In genomic region chr2:157936464-157936863, GRCh38 we compare ENCODE assay signal across 26 cellular contexts.
"Had no signal": no experiment of that assay in that cellular context is flagged by ENCODE, and none has a peak within 500 bp of the region (broad histone marks: within the 10 kb centered on the region; RNA-seq: fewer than 3 reads in every experiment).

No MANE protein-coding gene starts in this region.

- H3K9me3 ChIP-seq: esophagus muscularis mucosa, gastrocnemius medialis, lower lobe of right lung, thoracic aorta, upper lobe of left lung had no signal

- H3K27ac Mint-ChIP-seq: activated CD4-positive, alpha-beta T cell treated with anti-CD3 and anti-CD28 coated beads, Interleukin-2, amount 10 ng/mL, durations not matched to agents 7 days and 5 days; activated CD8-positive, alpha-beta T cell treated with anti-CD3 and anti-CD28 coated beads, Interleukin-2, amount 10 ng/mL, durations not matched to agents 7 days and 5 days; activated naive CD8-positive, alpha-beta T cell treated with anti-CD3 and anti-CD28 coated beads, Interleukin-2, amount 50 U/mL, for 24 hours; activated T-helper 1 cell treated with anti-CD3 and anti-CD28 coated beads, Interleukin-12 subunit alpha, Interleukin-12 subunit beta, Interleukin-2, Interleukin-4 antibody, amounts not matched to agents 30 ng/mL and 10 ng/mL and 1 ng/mL, durations not matched to agents 14 hours and 24 hours and 36 hours; brain had no signal

- DNase-seq: activated CD4-positive, CD25-positive, alpha-beta regulatory T cell treated with anti-CD3 and anti-CD28 coated beads, Interleukin-2, amount 50 U/mL, for 72 hours; activated CD8-positive, alpha-beta T cell treated with anti-CD3 and anti-CD28 coated beads, Interleukin-2, amount 10 ng/mL, durations not matched to agents 7 days and 5 days; activated gamma-delta T cell; activated naive CD4-positive, alpha-beta T cell treated with anti-CD3 and anti-CD28 coated beads, Interleukin-2, amount 50 U/mL, for 16 hours; activated naive CD8-positive, alpha-beta T cell treated with anti-CD3 and anti-CD28 coated beads, Interleukin-2, amount 50 U/mL, for 24 hours; central memory CD4-positive, alpha-beta T cell; effector memory CD4-positive, alpha-beta T cell; gastrocnemius medialis; islet precursor cell; lower lobe of right lung; occipital lobe; posterior cingulate gyrus; stimulated activated CD4-positive, alpha-beta T cell treated with anti-CD3 and anti-CD28 coated beads, Interleukin-15, amount 100 ng/mL, for 24 hours; stimulated activated CD8-positive, alpha-beta memory T cell treated with anti-CD3 and anti-CD28 coated beads, Interleukin-4, amount 100 ng/mL, for 48 hours had no signal

- H3K27me3 Mint-ChIP-seq: activated CD4-positive, alpha-beta T cell treated with anti-CD3 and anti-CD28 coated beads, Interleukin-2, amount 10 ng/mL, durations not matched to agents 7 days and 5 days; activated naive CD8-positive, alpha-beta T cell treated with anti-CD3 and anti-CD28 coated beads, Interleukin-2, amount 50 U/mL, for 24 hours had no signal

- H3K27ac ChIP-seq: esophagus muscularis mucosa, gastrocnemius medialis, lower lobe of right lung, thoracic aorta, upper lobe of left lung, VCaP had no signal

- H3K36me3 Mint-ChIP-seq: brain had no signal

- H3K4me3 Mint-ChIP-seq: activated CD4-positive, alpha-beta T cell treated with anti-CD3 and anti-CD28 coated beads, Interleukin-2, amount 10 ng/mL, durations not matched to agents 7 days and 5 days; activated CD8-positive, alpha-beta T cell treated with anti-CD3 and anti-CD28 coated beads, Interleukin-2, amount 10 ng/mL, durations not matched to agents 7 days and 5 days; activated naive CD8-positive, alpha-beta T cell treated with anti-CD3 and anti-CD28 coated beads, Interleukin-2, amount 50 U/mL, for 24 hours; activated T-helper 1 cell treated with anti-CD3 and anti-CD28 coated beads, Interleukin-12 subunit alpha, Interleukin-12 subunit beta, Interleukin-2, Interleukin-4 antibody, amounts not matched to agents 30 ng/mL and 10 ng/mL and 1 ng/mL, durations not matched to agents 14 hours and 24 hours and 36 hours; brain; naive thymus-derived CD4-positive, alpha-beta T cell; neural crest cell had no signal

- H3K36me3 ChIP-seq: esophagus muscularis mucosa, gastrocnemius medialis, lower lobe of right lung, thoracic aorta, upper lobe of left lung had no signal

- H3K4me3 ChIP-seq: esophagus muscularis mucosa, gastrocnemius medialis, lower lobe of right lung, smooth muscle cell, thoracic aorta, upper lobe of left lung had no signal

- H3K27me3 ChIP-seq: esophagus muscularis mucosa, gastrocnemius medialis, upper lobe of left lung had no signal

- H3K4me1 ChIP-seq: esophagus muscularis mucosa, gastrocnemius medialis, lower lobe of right lung, upper lobe of left lung had no signal

- ATAC-seq: activated CD8-positive, alpha-beta T cell treated with anti-CD3 and anti-CD28 coated beads, Interleukin-2, amount 10 ng/mL, durations not matched to agents 7 days and 5 days; activated naive CD8-positive, alpha-beta T cell treated with anti-CD3 and anti-CD28 coated beads, Interleukin-2, amount 50 U/mL, for 24 hours; gastrocnemius medialis; left lobe of liver; lower lobe of right lung; naive thymus-derived CD4-positive, alpha-beta T cell; sciatic nerve had no signal

- H3K4me2 ChIP-seq: smooth muscle cell had no signal

- H3K9me3 Mint-ChIP-seq: activated CD4-positive, alpha-beta T cell treated with anti-CD3 and anti-CD28 coated beads, Interleukin-2, amount 10 ng/mL, durations not matched to agents 7 days and 5 days; activated naive CD8-positive, alpha-beta T cell treated with anti-CD3 and anti-CD28 coated beads, Interleukin-2, amount 50 U/mL, for 24 hours; activated T-helper 1 cell treated with anti-CD3 and anti-CD28 coated beads, Interleukin-12 subunit alpha, Interleukin-12 subunit beta, Interleukin-2, Interleukin-4 antibody, amounts not matched to agents 30 ng/mL and 10 ng/mL and 1 ng/mL, durations not matched to agents 14 hours and 24 hours and 36 hours; naive thymus-derived CD4-positive, alpha-beta T cell; neural crest cell had no signal
